Comparison of ENCODE assay signal across 15 cellular contexts in genomic region chr14:91333640-91334039, GRCh38.
A peak's percentile ranks its signal among the peaks of the same experiment; 100 is the strongest.
DNase-seq lines count a peak whose midpoint lies in the region; ATAC-seq and TF ChIP-seq lines count a peak whose summit lies in the region.
"Had no signal": no experiment of that assay in that cellular context is flagged by ENCODE, and none has a peak within 500 bp of the region (broad histone marks: within the 10 kb centered on the region; RNA-seq: fewer than 3 reads in every experiment).

No MANE protein-coding gene starts in this region.

- peak overlapping the region; percentile 76 for H3K27ac Mint-ChIP-seq in activated naive CD4-positive, alpha-beta T cell treated with anti-CD3 and anti-CD28 coated beads, Interleukin-2, amount 50 U/mL, for 24 hours
- H3K27ac Mint-ChIP-seq: T-helper 1 cell treated with Interleukin-12 subunit alpha and Interleukin-12 subunit beta and Interleukin-4 antibody, amounts not matched to agents 30 μg/mL and 1 μg/mL, for 36 hours had no signal

- H3K79me2 ChIP-seq in osteoblast (ENCODE audit: insufficient read depth, low read length) = no peaks in the 10 kb centered on the region

- no peaks in the 10 kb centered on the region for H3K36me3 ChIP-seq in osteoblast (ENCODE audit: insufficient read depth, low read length)
- peaks cover 86% of the 10 kb centered on the region for H3K36me3 ChIP-seq in WERI-Rb-1
- peaks cover 0 to 44% (median 0%) of the 10 kb centered on the region in 9 donors for H3K36me3 ChIP-seq in heart left ventricle

- peaks cover 61% of the 10 kb centered on the region for H3K4me1 Mint-ChIP-seq in activated naive CD4-positive, alpha-beta T cell treated with anti-CD3 and anti-CD28 coated beads, Interleukin-2, amount 50 U/mL, for 24 hours

- H3K4me1 ChIP-seq in osteoblast (ENCODE audit: insufficient read depth, low read length) (no peaks in the 10 kb centered on the region), heart left ventricle (peaks cover 0 to 35% (median 25%) of the 10 kb centered on the region in 12 donors)

- no peak overlapping the region for H2AFZ ChIP-seq in osteoblast (ENCODE audit: low read length)

- peak; percentile 81 for ATAC-seq in GM21447 (IDR thresholded peaks at IDR 0.05; ENCODE audit: unreplicated experiment)
- peak; percentile 60 for ATAC-seq in HG03378 (IDR thresholded peaks at IDR 0.05; ENCODE audit: unreplicated experiment)
- ATAC-seq in HG02571 (IDR thresholded peaks at IDR 0.05; ENCODE audit: unreplicated experiment) = no peak
- no peak for ATAC-seq in heart left ventricle
- ATAC-seq: left cardiac atrium, PC-3 had no signal

- no peak for TF ChIP-seq CTCF in osteoblast (IDR thresholded peaks at IDR 0.05; ENCODE audit: extremely low read depth, low read depth, low read length)
- no peak for TF ChIP-seq CTCF in WERI-Rb-1 (IDR thresholded peaks at IDR 0.05; ENCODE audit: low read depth, low read length)
- TF ChIP-seq CTCF in heart left ventricle (IDR thresholded peaks at IDR 0.05) = no peak

- H3K27me3 Mint-ChIP-seq in activated naive CD4-positive, alpha-beta T cell treated with anti-CD3 and anti-CD28 coated beads, Interleukin-2, amount 50 U/mL, for 24 hours = no peaks in the 10 kb centered on the region

- no peak for DNase-seq in activated naive CD4-positive, alpha-beta T cell treated with anti-CD3 and anti-CD28 coated beads, Interleukin-2, amount 50 U/mL, for 16 hours
- DNase-seq in osteoblast (ENCODE audit: insufficient read length, low spot score, missing footprints) (peak; percentile 72), WERI-Rb-1 (no peak), heart left ventricle (no peak)
- DNase-seq: left cardiac atrium; NCI-H2029; PC-3; stimulated activated CD4-positive, alpha-beta T cell treated with anti-CD3 and anti-CD28 coated beads, Interleukin-12 subunit alpha, Interleukin-12 subunit beta, amount 100 ng/mL, for 4 hours; upper lobe of left lung had no signal

- peaks cover 4% of the 10 kb centered on the region for H3K36me3 Mint-ChIP-seq in activated naive CD4-positive, alpha-beta T cell treated with anti-CD3 and anti-CD28 coated beads, Interleukin-2, amount 50 U/mL, for 24 hours

- TF ChIP-seq POLR2A in heart left ventricle (IDR thresholded peaks at IDR 0.05) = no peak

- H4K20me1 ChIP-seq in osteoblast (ENCODE audit: insufficient read depth, low read length) = no peaks in the 10 kb centered on the region

- no peak overlapping the region for H3K4me3 Mint-ChIP-seq in activated naive CD4-positive, alpha-beta T cell treated with anti-CD3 and anti-CD28 coated beads, Interleukin-2, amount 50 U/mL, for 24 hours
- H3K4me3 Mint-ChIP-seq: T-helper 1 cell treated with Interleukin-12 subunit alpha and Interleukin-12 subunit beta and Interleukin-4 antibody, amounts not matched to agents 30 μg/mL and 1 μg/mL, for 36 hours had no signal

- WGBS in heart left ventricle, 4 donors = 89 to 96% (median 92%) methylated on average over 4 of the region's 4 CpGs

- peaks cover 14% of the 10 kb centered on the region for H3K27me3 ChIP-seq in osteoblast (ENCODE audit: insufficient read depth, low read length)
- no peaks in the 10 kb centered on the region for H3K27me3 ChIP-seq in WERI-Rb-1 (ENCODE audit: insufficient read depth, low read depth, severe bottlenecking)
- peaks cover 0 to 7% (median 0%) of the 10 kb centered on the region in 9 donors for H3K27me3 ChIP-seq in heart left ventricle
- H3K27me3 ChIP-seq: neutrophil, upper lobe of left lung had no signal

- H3K4me3 ChIP-seq in osteoblast (ENCODE audit: insufficient read depth, low read length) = no peak overlapping the region
- H3K4me3 ChIP-seq in WERI-Rb-1 (ENCODE audit: low read depth, low read length) = no peak overlapping the region
- no peak overlapping the region for H3K4me3 ChIP-seq in heart left ventricle
- H3K4me3 ChIP-seq: upper lobe of left lung had no signal

- no peaks in the 10 kb centered on the region for H3K9me3 ChIP-seq in osteoblast (ENCODE audit: low read depth, low read length)
- no peaks in the 10 kb centered on the region for H3K9me3 ChIP-seq in WERI-Rb-1 (ENCODE audit: severe bottlenecking)
- H3K9me3 ChIP-seq in heart left ventricle = no peaks in the 10 kb centered on the region
- H3K9me3 ChIP-seq: neutrophil, upper lobe of left lung had no signal

- no peak overlapping the region for H3K27ac ChIP-seq in osteoblast (ENCODE audit: low read depth, low read length)
- no peak overlapping the region for H3K27ac ChIP-seq in WERI-Rb-1
- no peak overlapping the region for H3K27ac ChIP-seq in heart left ventricle
- H3K27ac ChIP-seq: neutrophil, upper lobe of left lung had no signal

- H3K9me3 Mint-ChIP-seq in activated naive CD4-positive, alpha-beta T cell treated with anti-CD3 and anti-CD28 coated beads, Interleukin-2, amount 50 U/mL, for 24 hours = no peaks in the 10 kb centered on the region
- H3K9me3 Mint-ChIP-seq: T-helper 1 cell treated with Interleukin-12 subunit alpha and Interleukin-12 subunit beta and Interleukin-4 antibody, amounts not matched to agents 30 μg/mL and 1 μg/mL, for 36 hours had no signal

- intact Hi-C loops in heart left ventricle (cut with DNase I) = no loop called here

- no peak overlapping the region for H3K4me2 ChIP-seq in osteoblast (ENCODE audit: insufficient read depth, low read length)

Comparison
In these comparisons a context has a peak if more than half of its experiments do, and no peak if none do; other contexts are left out.
1. ATAC-seq: peak in GM21447 (single experiment) and HG03378 (single experiment); none in HG02571 (single experiment) and heart left ventricle (0 of 4).